In the genomic region with DNA sequence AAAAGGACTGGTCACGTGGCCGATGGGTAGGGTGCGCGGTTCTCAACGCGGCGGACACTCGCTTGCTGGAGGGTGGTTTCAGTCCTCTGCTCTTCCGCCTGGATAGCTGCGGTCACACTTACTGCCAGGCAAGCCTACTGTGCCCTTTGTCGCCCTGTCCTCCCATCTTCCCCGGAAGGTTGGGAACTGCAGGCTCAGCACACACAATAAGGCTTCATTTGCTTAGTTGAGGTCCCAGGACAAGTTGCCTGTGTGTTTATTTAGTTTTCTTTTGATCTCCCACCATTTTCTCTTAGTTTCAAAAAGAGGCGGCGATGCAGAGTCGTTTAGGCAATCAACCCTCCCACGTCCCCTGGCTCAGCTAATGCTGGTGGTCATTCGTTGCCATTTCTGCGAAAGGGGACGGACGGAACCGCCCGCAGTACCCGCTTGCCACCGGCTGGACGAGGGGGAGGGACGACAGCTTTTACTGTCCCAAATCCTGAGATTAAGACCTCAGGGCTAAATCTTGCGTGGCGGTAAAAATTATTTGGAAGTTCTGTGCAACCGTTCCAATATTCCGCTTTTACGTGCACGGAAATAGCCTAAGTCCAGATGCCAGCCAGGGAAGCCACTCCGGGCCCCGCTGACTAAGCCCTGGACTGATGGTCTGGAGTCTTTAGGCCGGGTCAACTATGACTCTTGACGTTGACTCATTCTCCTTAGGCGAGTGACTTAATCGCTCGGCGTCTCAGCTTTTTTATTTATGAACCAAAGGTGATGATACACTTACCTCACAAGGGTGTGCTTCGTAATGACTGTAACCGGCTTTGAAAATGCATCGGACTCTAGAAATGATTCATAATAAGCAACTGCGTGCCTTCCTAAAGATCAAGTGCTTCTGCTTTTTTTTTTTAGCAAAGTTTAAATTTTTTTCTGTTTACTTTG, we compare ENCODE assay signal across 8 cellular contexts. TPM values are rescaled to one million over a fixed set of nuclear protein-coding genes. Genes with fewer than 3 reads are reported as not detected.
DNase-seq lines count a peak whose midpoint lies in the region; ATAC-seq and TF ChIP-seq lines count a peak whose summit lies in the region.

No MANE protein-coding gene starts in this region.

- H3K27me3 ChIP-seq in gastrocnemius medialis, result no peaks in the 10 kb centered on the region

- H3K9me3 ChIP-seq in T-helper 17 cell (ENCODE audit: control insufficient read depth, low read length, poor library complexity, severe bottlenecking) (no peaks in the 10 kb centered on the region), gastrocnemius medialis (no peaks in the 10 kb centered on the region)

- H3K36me3 Mint-ChIP-seq in T-helper 17 cell (ENCODE audit: low read depth), result no peaks in the 10 kb centered on the region

- peaks cover 19% of the 10 kb centered on the region for H3K4me1 Mint-ChIP-seq in T-helper 17 cell

- peak; percentile 82 to 89 for TF ChIP-seq POLR2A in gastrocnemius medialis (IDR thresholded peaks at IDR 0.05)

- intact Hi-C loops in gastrocnemius medialis (cut with DNase I; ENCODE audit: low total_unique reads), result loop anchor here (1.0 to 10.0 kb wide), 10 partner anchors 66 to 1019 kb away; a partner anchor contains a TSS

- peak overlapping the region; percentile 86 to 99 (median 93) for H3K4me3 ChIP-seq in gastrocnemius medialis

- ATAC-seq in GM21360 (IDR thresholded peaks at IDR 0.05; ENCODE audit: unreplicated experiment) (peak; percentile 49), T-helper 17 cell (no peak), gastrocnemius medialis (peak; percentile 75 to 80)

- in situ Hi-C loops in gastrocnemius medialis (cut with MboI; ENCODE audit: low sequenced_read_pairs in 4 of 4), result loop anchor here (10.0 to 25.0 kb wide), 4 partner anchors 65 to 483 kb away; a partner anchor contains a TSS

- peak overlapping the region; percentile 98 to 100 (median 98) for H3K27ac ChIP-seq in gastrocnemius medialis

- no peaks in the 10 kb centered on the region for H3K27me3 Mint-ChIP-seq in T-helper 17 cell

- peak overlapping the region; percentile 99 for H3K4me3 Mint-ChIP-seq in T-helper 17 cell

- H3K4me1 ChIP-seq in gastrocnemius medialis, result peaks cover 19 to 32% of the 10 kb centered on the region in 2 donors

- TF ChIP-seq CTCF in gastrocnemius medialis (IDR thresholded peaks at IDR 0.05 in 4 of 5, conservative IDR thresholded peaks at IDR 0.05 in 1 of 5), result peak in 4 of 5 experiments; percentile 31 to 62 (median 48)

- DNase-seq in COR-L47 (lab: John Stamatoyannopoulos, UW) (peak; percentile 60), HS-27A (ENCODE audit: low read depth) (peak; percentile 70), T-helper 17 cell (peak in 1 of 3 donors; percentile 16), anterior cingulate cortex (lab: John Stamatoyannopoulos, UW) (peak in 44 of 58 donors; percentile 3 to 86 (median 54)), hypothalamus (lab: John Stamatoyannopoulos, UW) (peak in 37 of 51 donors; percentile 23 to 94 (median 57)), gastrocnemius medialis (peak; percentile 83 to 86), DMS153 treated with DMSO at 0.1 percent for 48 hours (lab: John Stamatoyannopoulos, UW; ENCODE audit: unreplicated experiment) (no peak)

- no peaks in the 10 kb centered on the region for H3K36me3 ChIP-seq in gastrocnemius medialis

- H3K27ac Mint-ChIP-seq in T-helper 17 cell, result peak overlapping the region; percentile 95

RNA-seq across cellular contexts. Expression of a gene that starts 0.7 kb away (rescaled TPM):
- 10 to 100 TPM; 50.5 to 51.1 TPM for total RNA-seq in T-helper 17 cell
- 10 to 100 TPM; 35.7 to 67.5 (median 56.0) TPM for total RNA-seq in gastrocnemius medialis
